6 cellular contexts compared by ENCODE assay signal in the genomic region with DNA sequence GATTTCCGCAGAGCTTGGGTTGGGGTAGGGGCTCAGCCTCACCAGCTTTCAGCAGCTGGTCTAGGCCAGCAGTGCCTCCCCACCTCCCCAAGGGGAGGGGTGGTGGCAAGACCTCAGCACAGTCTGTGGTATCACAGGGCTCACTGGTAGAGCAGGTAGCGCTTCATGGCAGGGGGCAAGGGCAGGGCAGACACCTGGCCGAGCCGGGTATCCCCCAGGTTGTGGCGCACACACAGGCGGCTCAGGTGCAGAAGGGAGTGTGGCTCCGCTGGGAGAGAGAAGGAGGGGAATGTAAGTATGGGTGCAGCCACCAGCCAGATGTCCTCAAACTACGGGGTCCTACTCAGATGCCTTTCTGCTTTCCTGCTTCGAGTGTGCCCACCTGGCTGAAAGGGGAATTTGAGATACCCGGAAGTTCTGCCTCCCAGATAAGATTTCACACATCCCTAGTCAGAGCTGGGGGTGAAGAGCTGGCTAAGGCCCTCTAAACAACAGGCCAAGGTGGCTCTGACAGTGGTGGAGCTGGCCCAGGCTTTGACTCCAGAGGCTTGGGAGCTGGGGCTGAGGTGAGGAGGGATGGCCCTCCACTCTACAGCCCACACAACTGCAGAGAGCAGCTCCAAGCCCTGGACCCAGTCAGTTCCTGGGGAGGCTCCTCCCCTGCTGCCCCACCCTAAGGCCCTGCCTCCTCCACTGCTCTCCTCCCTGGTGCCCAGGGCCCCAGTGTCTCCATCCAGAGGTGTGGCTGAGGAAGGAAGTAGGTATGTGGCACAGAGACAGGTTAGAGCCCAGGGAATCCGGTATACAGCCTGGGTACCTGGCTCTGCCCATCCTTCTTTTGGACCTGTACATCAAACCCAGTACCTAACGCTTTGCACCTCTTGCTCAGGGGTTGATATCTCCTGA. TPM values are rescaled to one million over a fixed set of nuclear protein-coding genes. Genes with fewer than 3 reads are reported as not detected.
DNase-seq lines count a peak whose midpoint lies in the region; ATAC-seq, FAIRE-seq and TF ChIP-seq lines count a peak whose summit lies in the region.

No MANE protein-coding gene starts in this region.

- H3K27ac ChIP-seq in kidney (ENCODE audit: low read depth in 2 of 2, low read length in 2 of 2) = no peak overlapping the region

- H3K27me3 Mint-ChIP-seq in WTC11 (ENCODE audit: low read depth) = no peaks in the 10 kb centered on the region

- peak; percentile 38 for DNase-seq in activated CD4-positive, CD25-positive, alpha-beta regulatory T cell treated with anti-CD3 and anti-CD28 coated beads, Interleukin-2, amount 50 U/mL, for 72 hours
- no peak for DNase-seq in activated CD4-positive, CD25-positive, alpha-beta regulatory T cell (lab: John Stamatoyannopoulos, UW)
- no peak for DNase-seq in WTC11 (ENCODE audit: low spot score)
- DNase-seq in kidney = peak; percentile 79
- no peak for DNase-seq in medulla oblongata (ENCODE audit: extremely low spot score)
- DNase-seq in CD1c-positive myeloid dendritic cell (ENCODE audit: extremely low spot score) = no peak

- H3K36me3 ChIP-seq in kidney (ENCODE audit: control insufficient read depth in 1 of 2, insufficient read depth in 2 of 2, low read length in 2 of 2) = peaks cover 9 to 20% of the 10 kb centered on the region in 2 donors

- POLR2A ChIA-PET in WTC11 (lab: Charles Lee) = interaction anchor here (0.7 to 3.3 kb wide), 8 partner anchors 8 to 91 kb away, joined by 3 to 38 read pairs (median 10); a partner anchor contains a TSS

- ATAC-seq in WTC11 = no peak

- no peak for FAIRE-seq in kidney (lab: Jason Lieb, UNC)

- H3K36me3 Mint-ChIP-seq in WTC11 = peaks cover 40% of the 10 kb centered on the region

- peak overlapping the region; percentile 17 to 22 for H3K9ac ChIP-seq in kidney (ENCODE audit: low read length in 2 of 2)

- H3K4me3 Mint-ChIP-seq in WTC11 = peak overlapping the region; percentile 89

- CTCF ChIA-PET in WTC11 (lab: Charles Lee) = interaction anchor here (0.7 to 8.5 kb wide), 18 partner anchors 11 to 317 kb away, joined by 4 to 181 read pairs (median 18); a partner anchor contains a TSS

- no peaks in the 10 kb centered on the region for H3K9me3 Mint-ChIP-seq in WTC11

- H3K4me1 Mint-ChIP-seq in WTC11 = peaks cover 52% of the 10 kb centered on the region

- H3K4me1 ChIP-seq in kidney (ENCODE audit: control insufficient read depth in 1 of 2, insufficient read depth in 1 of 2, low read depth in 1 of 2, low read length in 2 of 2) = peaks cover 23 to 40% of the 10 kb centered on the region in 2 donors

- intact Hi-C loops in kidney (cut with DNase I) = no loop called here

- H3K27ac Mint-ChIP-seq in WTC11 = peak overlapping the region; percentile 96

- TF ChIP-seq CTCF in WTC11 (IDR thresholded peaks at IDR 0.05) (no peak), kidney (IDR thresholded peaks at IDR 0.05; ENCODE audit: borderline replicate concordance, extremely low read depth, insufficient read depth) (no peak)

- H3K4me3 ChIP-seq in kidney (ENCODE audit: low read length in 2 of 2) = peak overlapping the region; percentile 86 to 93

- H3K9me3 ChIP-seq in kidney (ENCODE audit: control insufficient read depth in 1 of 2, low read length in 2 of 2) = no peaks in the 10 kb centered on the region

TF ChIP-seq in WTC11, 78 proteins besides CTCF, POLR2A, EP300 and RAD21:
- TF ChIP-seq, protein P1, sequence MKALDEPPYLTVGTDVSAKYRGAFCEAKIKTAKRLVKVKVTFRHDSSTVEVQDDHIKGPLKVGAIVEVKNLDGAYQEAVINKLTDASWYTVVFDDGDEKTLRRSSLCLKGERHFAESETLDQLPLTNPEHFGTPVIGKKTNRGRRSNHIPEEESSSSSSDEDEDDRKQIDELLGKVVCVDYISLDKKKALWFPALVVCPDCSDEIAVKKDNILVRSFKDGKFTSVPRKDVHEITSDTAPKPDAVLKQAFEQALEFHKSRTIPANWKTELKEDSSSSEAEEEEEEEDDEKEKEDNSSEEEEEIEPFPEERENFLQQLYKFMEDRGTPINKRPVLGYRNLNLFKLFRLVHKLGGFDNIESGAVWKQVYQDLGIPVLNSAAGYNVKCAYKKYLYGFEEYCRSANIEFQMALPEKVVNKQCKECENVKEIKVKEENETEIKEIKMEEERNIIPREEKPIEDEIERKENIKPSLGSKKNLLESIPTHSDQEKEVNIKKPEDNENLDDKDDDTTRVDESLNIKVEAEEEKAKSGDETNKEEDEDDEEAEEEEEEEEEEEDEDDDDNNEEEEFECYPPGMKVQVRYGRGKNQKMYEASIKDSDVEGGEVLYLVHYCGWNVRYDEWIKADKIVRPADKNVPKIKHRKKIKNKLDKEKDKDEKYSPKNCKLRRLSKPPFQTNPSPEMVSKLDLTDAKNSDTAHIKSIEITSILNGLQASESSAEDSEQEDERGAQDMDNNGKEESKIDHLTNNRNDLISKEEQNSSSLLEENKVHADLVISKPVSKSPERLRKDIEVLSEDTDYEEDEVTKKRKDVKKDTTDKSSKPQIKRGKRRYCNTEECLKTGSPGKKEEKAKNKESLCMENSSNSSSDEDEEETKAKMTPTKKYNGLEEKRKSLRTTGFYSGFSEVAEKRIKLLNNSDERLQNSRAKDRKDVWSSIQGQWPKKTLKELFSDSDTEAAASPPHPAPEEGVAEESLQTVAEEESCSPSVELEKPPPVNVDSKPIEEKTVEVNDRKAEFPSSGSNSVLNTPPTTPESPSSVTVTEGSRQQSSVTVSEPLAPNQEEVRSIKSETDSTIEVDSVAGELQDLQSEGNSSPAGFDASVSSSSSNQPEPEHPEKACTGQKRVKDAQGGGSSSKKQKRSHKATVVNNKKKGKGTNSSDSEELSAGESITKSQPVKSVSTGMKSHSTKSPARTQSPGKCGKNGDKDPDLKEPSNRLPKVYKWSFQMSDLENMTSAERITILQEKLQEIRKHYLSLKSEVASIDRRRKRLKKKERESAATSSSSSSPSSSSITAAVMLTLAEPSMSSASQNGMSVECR (CRISPR knock-in tag; IDR thresholded peaks at IDR 0.05; ENCODE audit: borderline replicate concordance) = 0 out of 2 replicates have a peak, but pooled peaks have one; percentile 14
- TF ChIP-seq TEAD1 (CRISPR knock-in tag; IDR thresholded peaks at IDR 0.05) = 0 out of 2 replicates have a peak, but pooled peaks have one; percentile 1
- TF ChIP-seq, protein P2, sequence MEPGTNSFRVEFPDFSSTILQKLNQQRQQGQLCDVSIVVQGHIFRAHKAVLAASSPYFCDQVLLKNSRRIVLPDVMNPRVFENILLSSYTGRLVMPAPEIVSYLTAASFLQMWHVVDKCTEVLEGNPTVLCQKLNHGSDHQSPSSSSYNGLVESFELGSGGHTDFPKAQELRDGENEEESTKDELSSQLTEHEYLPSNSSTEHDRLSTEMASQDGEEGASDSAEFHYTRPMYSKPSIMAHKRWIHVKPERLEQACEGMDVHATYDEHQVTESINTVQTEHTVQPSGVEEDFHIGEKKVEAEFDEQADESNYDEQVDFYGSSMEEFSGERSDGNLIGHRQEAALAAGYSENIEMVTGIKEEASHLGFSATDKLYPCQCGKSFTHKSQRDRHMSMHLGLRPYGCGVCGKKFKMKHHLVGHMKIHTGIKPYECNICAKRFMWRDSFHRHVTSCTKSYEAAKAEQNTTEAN (CRISPR knock-in tag; IDR thresholded peaks at IDR 0.05) = 0 out of 2 replicates have a peak, but pooled peaks have one; percentile 11
- TF ChIP-seq NFE2L1 (CRISPR knock-in tag; IDR thresholded peaks at IDR 0.05) = 0 out of 2 replicates have a peak, but pooled peaks have one; percentile 48
- no peak for TF ChIP-seq SMAD3 (CRISPR knock-in tag; IDR thresholded peaks at IDR 0.05; ENCODE audit: borderline replicate concordance)
- peak; percentile 24; the same call in 1 of the 2 replicates for TF ChIP-seq NFATC4 (CRISPR knock-in tag; IDR thresholded peaks at IDR 0.05)
- TF ChIP-seq FOXK1 (CRISPR knock-in tag; IDR thresholded peaks at IDR 0.05) = no peak
TF ChIP-seq in WTC11: peak in this region for 5.

RNA-seq across cellular contexts. Expression of a gene that starts 1.8 kb away (rescaled TPM):
- total RNA-seq in WTC11 (2021) (21.2 to 25.5 TPM (median 22.7 TPM) in 3 replicates), kidney (19.0 TPM)
- polyA plus RNA-seq in kidney (ENCODE audit: insufficient read depth, low read depth, low replicate concordance) = 21.3 TPM

RNA-seq across cellular contexts. Expression of a gene that starts 4.0 kb away (rescaled TPM):
- total RNA-seq in WTC11 (2021) = 1,045 to 1,242 TPM (median 1,195 TPM) in 3 replicates
- 437 TPM for total RNA-seq in kidney
- 1,220 TPM for polyA plus RNA-seq in kidney (ENCODE audit: insufficient read depth, low read depth, low replicate concordance)

RNA-seq across cellular contexts. Expression of a gene that starts 19.4 kb away (rescaled TPM):
- total RNA-seq in WTC11 (2021) (141 to 158 TPM (median 149 TPM) in 3 replicates), kidney (75.5 TPM)
- polyA plus RNA-seq in kidney (ENCODE audit: insufficient read depth, low read depth, low replicate concordance) = 52.3 TPM

RNA-seq across cellular contexts. Expression of a gene that starts 20.2 kb away (rescaled TPM):
- total RNA-seq in WTC11 (2021) (47.1 to 61.8 TPM (median 49.1 TPM) in 3 replicates), kidney (1.3 TPM)
- polyA plus RNA-seq in kidney (ENCODE audit: insufficient read depth, low read depth, low replicate concordance) = 2.1 TPM

RNA-seq across cellular contexts. Expression of a gene that starts 30.6 kb away (rescaled TPM):
- total RNA-seq in WTC11 (2021) = 14.0 to 16.5 TPM (median 14.3 TPM) in 3 replicates
- 2.6 TPM for total RNA-seq in kidney
- 1.4 TPM for polyA plus RNA-seq in kidney (ENCODE audit: insufficient read depth, low read depth, low replicate concordance)

Comparison
In these comparisons a context has a peak if more than half of its experiments do, and no peak if none do; other contexts are left out.
1. DNase-seq: peak in activated CD4-positive, CD25-positive, alpha-beta regulatory T cell treated with anti-CD3 and anti-CD28 coated beads, Interleukin-2, amount 50 U/mL, for 72 hours (single experiment) and kidney (single experiment); none in activated CD4-positive, CD25-positive, alpha-beta regulatory T cell (0 of 4), WTC11 (single experiment), medulla oblongata (single experiment) and CD1c-positive myeloid dendritic cell (single experiment).